ENCODE assay signal across 9 cellular contexts in the genomic region with DNA sequence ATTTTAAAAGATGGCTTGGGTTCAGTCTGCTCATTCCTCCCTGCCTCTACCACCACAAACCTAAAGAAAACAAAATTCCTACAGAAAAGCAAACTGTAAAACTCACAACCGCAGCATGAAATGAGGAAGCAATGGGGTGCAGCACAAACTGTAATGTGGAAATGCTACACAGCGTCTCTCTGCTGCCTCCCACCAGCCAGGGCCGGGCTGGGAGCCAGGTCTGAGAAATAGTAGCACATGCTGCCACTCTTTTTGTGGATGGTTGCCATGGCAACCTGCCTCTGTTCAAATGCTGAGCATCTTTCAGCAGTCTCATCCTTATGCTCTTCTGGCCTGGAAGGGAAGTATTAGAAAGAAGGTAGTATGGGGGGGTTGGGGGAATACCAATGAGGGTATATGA. TPM values are rescaled to one million over a fixed set of nuclear protein-coding genes. Genes with fewer than 3 reads are reported as not detected.
DNase-seq lines count a peak whose midpoint lies in the region; ATAC-seq and TF ChIP-seq lines count a peak whose summit lies in the region.
"Had no signal": no experiment of that assay in that cellular context is flagged by ENCODE, and none has a peak within 500 bp of the region (broad histone marks: within the 10 kb centered on the region; RNA-seq: fewer than 3 reads in every experiment).

No MANE protein-coding gene starts in this region.

- 5% methylated on average over 3 of the region's 3 CpGs for WGBS in thymus

- H3K27ac ChIP-seq in thymus (ENCODE audit: low read depth), result peak overlapping the region; percentile 6
- H3K27ac ChIP-seq: epithelial cell of prostate had no signal

- BruUV-seq in MCF 10A (replicated peaks; lab: Mats Ljungman, UMichigan), result no TSS peak

- H3K9me3 ChIP-seq in thymus (ENCODE audit: control insufficient read depth), result no peaks in the 10 kb centered on the region

- H3K4me1 Mint-ChIP-seq in MCF 10A (ENCODE audit: insufficient read depth, unreplicated experiment), result no peaks in the 10 kb centered on the region

- H3K27me3 Mint-ChIP-seq in MCF 10A (ENCODE audit: insufficient read depth, unreplicated experiment), result no peaks in the 10 kb centered on the region

- CTCF ChIA-PET in BJ (lab: Yijun Ruan, JAX) (interaction anchor here (1.2 kb wide), 1 partner anchor 14 kb away, joined by 5 read pairs; no protein-coding TSS in a partner anchor), MCF 10A (lab: Yijun Ruan, JAX) (no interaction called here)

- no peak overlapping the region for H3K4me3 Mint-ChIP-seq in MCF 10A (ENCODE audit: unreplicated experiment)

- TF ChIP-seq CTCF in BJ (IDR thresholded peaks at IDR 0.05; ENCODE audit: insufficient read depth, low read depth, low read length) (no peak), MCF 10A (IDR thresholded peaks at IDR 0.05; ENCODE audit: unreplicated experiment) (no peak), kidney epithelial cell (IDR thresholded peaks at IDR 0.05; ENCODE audit: insufficient read depth, low read length, poor library complexity, severe bottlenecking) (peak; percentile 10)

- H3K4me1 ChIP-seq in thymus (ENCODE audit: control insufficient read depth, insufficient read depth, low read length), result no peaks in the 10 kb centered on the region

- H3K9me3 Mint-ChIP-seq in MCF 10A (ENCODE audit: unreplicated experiment), result no peaks in the 10 kb centered on the region

- H3K27me3 ChIP-seq in BJ (ENCODE audit: control insufficient read depth, insufficient read depth, low read length), result no peaks in the 10 kb centered on the region
- no peaks in the 10 kb centered on the region for H3K27me3 ChIP-seq in kidney epithelial cell (ENCODE audit: control insufficient read depth, insufficient read depth, low read length)
- H3K27me3 ChIP-seq in thymus (ENCODE audit: control insufficient read depth, insufficient read depth), result no peaks in the 10 kb centered on the region

- H3K36me3 ChIP-seq in BJ (ENCODE audit: control insufficient read depth, insufficient read depth, low read length), result no peaks in the 10 kb centered on the region
- no peaks in the 10 kb centered on the region for H3K36me3 ChIP-seq in kidney epithelial cell (ENCODE audit: control insufficient read depth, insufficient read depth, low read length)
- no peaks in the 10 kb centered on the region for H3K36me3 ChIP-seq in thymus (ENCODE audit: control insufficient read depth, insufficient read depth)

- no peak overlapping the region for H3K27ac Mint-ChIP-seq in MCF 10A (ENCODE audit: low read depth, unreplicated experiment)

- peak; percentile 32 for ATAC-seq in GM19467 (IDR thresholded peaks at IDR 0.05; ENCODE audit: unreplicated experiment)
- ATAC-seq in HG03469 (IDR thresholded peaks at IDR 0.05; ENCODE audit: unreplicated experiment), result no peak

- POLR2A ChIA-PET in BJ (lab: Charles Lee) (no interaction called here), MCF 10A (lab: Yijun Ruan, JAX) (no interaction called here)

- DNase-seq in BJ (ENCODE audit: low read depth), result peak; percentile 35
- DNase-seq in NCI-H2171 (lab: John Stamatoyannopoulos, UW), result peak; percentile 51
- DNase-seq in MCF 10A (ENCODE audit: unreplicated experiment), result peak; percentile 23
- DNase-seq in kidney epithelial cell (ENCODE audit: low read depth), result no peak
- no peak for DNase-seq in stimulated activated naive CD4-positive, alpha-beta T cell treated with Interleukin-2 at 50 U/mL for 16 hours (lab: John Stamatoyannopoulos, UW)

- intact Hi-C loops in MCF 10A (cut with micrococcal nuclease), result no loop called here

- H3K36me3 Mint-ChIP-seq in MCF 10A (ENCODE audit: insufficient read depth, unreplicated experiment), result peaks cover 11% of the 10 kb centered on the region

- H3K4me3 ChIP-seq in BJ (ENCODE audit: low read depth, low read length), result no peak overlapping the region
- no peak overlapping the region for H3K4me3 ChIP-seq in kidney epithelial cell (ENCODE audit: low read depth, low read length)
- H3K4me3 ChIP-seq in thymus (ENCODE audit: low read length), result no peak overlapping the region

RNA-seq across cellular contexts. Expression of gene EOMES, which starts 55.4 kb away (rescaled TPM):
- polyA plus RNA-seq in BJ (2011; rRNA removed) (not detected in 2 replicates), thymus (0.78 TPM)
- polyA minus RNA-seq in BJ (2011; rRNA and poly(A)+ RNA removed), result not detected in 2 replicates
- total RNA-seq in MCF 10A (2022) (0.74 and 1.3 TPM in 2 replicates), kidney epithelial cell (0.04 TPM in 1 of 2 replicates, not detected in the other)

Comparison
In these comparisons a context has a peak if more than half of its experiments do, and no peak if none do; other contexts are left out.
1. DNase-seq: peak in BJ (single experiment), NCI-H2171 (single experiment) and MCF 10A (single experiment); none in kidney epithelial cell (single experiment) and stimulated activated naive CD4-positive, alpha-beta T cell treated with Interleukin-2 at 50 U/mL for 16 hours (single experiment).